Comparison of ENCODE assay signal across 8 cellular contexts in genomic region chr3:128123538-128124368, GRCh38.
DNase-seq lines count a peak whose midpoint lies in the region; ATAC-seq lines count a peak whose summit lies in the region.

RUVBL1 (minus strand) TSS chr3:128123812; CDS start chr3:128123724, 88 bp downstream.

- DNase-seq in AG08396 (ENCODE audit: low spot score): peak; percentile 98
- peak; percentile 87 for DNase-seq in NCI-H345 treated with DMSO at 0.1 percent for 48 hours (lab: John Stamatoyannopoulos, UW; ENCODE audit: unreplicated experiment)
- peak; percentile 82 to 95 (median 93) for DNase-seq in activated CD4-positive, CD25-positive, alpha-beta regulatory T cell (lab: John Stamatoyannopoulos, UW)
- DNase-seq in central memory CD4-positive, alpha-beta T cell: peak; percentile 99
- peak; percentile 95 for DNase-seq in inferior parietal cortex (ENCODE audit: extremely low spot score)
- peak; percentile 94 to 95 for DNase-seq in stimulated activated CD4-positive, alpha-beta T cell treated with anti-CD3 and anti-CD28 coated beads, Interleukin-12 subunit alpha, Interleukin-12 subunit beta, amount 100 ng/mL, for 24 hours (ENCODE audit: low read depth in 2 of 2)

- ATAC-seq in GM19023 (IDR thresholded peaks at IDR 0.05; ENCODE audit: unreplicated experiment) (peak; percentile 99), HG03280 (IDR thresholded peaks at IDR 0.05; ENCODE audit: unreplicated experiment) (peak; percentile 99)

Comparison
In these comparisons a context has a peak if more than half of its experiments do, and no peak if none do; other contexts are left out.
1. Peak in every context shown above with its lines: DNase-seq and ATAC-seq.